31 cellular contexts compared by ENCODE assay signal in the genomic region with DNA sequence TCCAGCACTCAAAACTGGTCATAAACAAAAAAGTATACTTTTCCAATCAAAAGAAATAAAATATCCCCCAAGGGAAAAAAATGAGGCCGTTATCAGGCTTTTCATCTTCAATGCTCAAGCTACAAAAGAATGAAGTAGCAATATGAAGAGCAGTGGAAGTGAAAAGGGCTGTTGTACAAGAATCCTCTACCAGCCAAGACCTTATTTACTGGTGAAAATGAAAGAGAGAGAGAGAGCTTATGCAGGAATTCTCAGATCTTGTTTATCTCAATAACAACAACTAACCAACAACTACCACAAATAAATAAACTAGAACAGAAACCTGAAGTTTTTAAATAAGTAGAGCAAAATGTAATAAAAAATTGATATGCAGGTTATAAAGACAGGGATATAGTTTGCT.
"Had no signal": no experiment of that assay in that cellular context is flagged by ENCODE, and none has a peak within 500 bp of the region (broad histone marks: within the 10 kb centered on the region; RNA-seq: fewer than 3 reads in every experiment).

No MANE protein-coding gene starts in this region.

- H3K36me3 ChIP-seq: brain microvascular endothelial cell, SJCRH30, WERI-Rb-1 had no signal

- DNase-seq: activated CD4-positive, alpha-beta T cell treated with anti-CD3 and anti-CD28 coated beads for 1 hour; activated CD4-positive, alpha-beta T cell treated with anti-CD3 and anti-CD28 coated beads, Interleukin-2, amount 10 ng/mL, durations not matched to agents 24 days and 14 days; activated CD4-positive, alpha-beta T cell treated with anti-CD3 and anti-CD28 coated beads, Interleukin-2, amount 50 U/mL, for 4 hours; activated CD4-positive, CD25-positive, alpha-beta regulatory T cell; activated CD8-positive, alpha-beta T cell treated with anti-CD3 and anti-CD28 coated beads for 36 hours; activated effector memory CD4-positive, alpha-beta T cell treated with anti-CD3 and anti-CD28 coated beads, Interleukin-2, amount 50 U/mL, for 16 hours; activated naive CD4-positive, alpha-beta T cell; activated naive CD4-positive, alpha-beta T cell treated with anti-CD3 and anti-CD28 coated beads, Interleukin-2, amount 50 U/mL, for 16 hours; activated naive CD8-positive, alpha-beta T cell treated with anti-CD3 and anti-CD28 coated beads for 36 hours; activated T-cell treated with anti-CD3 and anti-CD28 coated beads, Interleukin-2, amount 50 U/mL, for 1 hour; activated T-cell treated with anti-CD3 and anti-CD28 coated beads, Interleukin-2, amount 50 U/mL, for 72 hours; amniotic stem cell; aorta; brain microvascular endothelial cell; NCI-H1105; NCI-H1417 treated with DMSO at 0.1 percent for 48 hours; NCI-H187 treated with DMSO at 0.1 percent for 48 hours; NCI-H2081; NCI-H2171; NCI-H510A; NCI-H526; NCI-H748 treated with DMSO at 0.1 percent for 48 hours; OCI-M1; SHP77; SJCRH30; T1000; WERI-Rb-1 had no signal

- H3K4me3 ChIP-seq: SJCRH30, SK-N-MC had no signal

- H3K9me3 Mint-ChIP-seq: activated CD8-positive, alpha-beta T cell treated with anti-CD3 and anti-CD28 coated beads for 36 hours; activated naive CD8-positive, alpha-beta T cell treated with anti-CD3 and anti-CD28 coated beads for 36 hours; activated T-cell treated with anti-CD3 and anti-CD28 coated beads, Interleukin-2, amount 50 U/mL, for 72 hours had no signal

- H3K4me3 Mint-ChIP-seq: activated CD4-positive, alpha-beta T cell treated with anti-CD3 and anti-CD28 coated beads, Interleukin-2, amount 10 ng/mL, durations not matched to agents 24 days and 14 days; activated CD8-positive, alpha-beta T cell treated with anti-CD3 and anti-CD28 coated beads for 36 hours; activated naive CD8-positive, alpha-beta T cell treated with anti-CD3 and anti-CD28 coated beads for 36 hours; activated T-cell treated with anti-CD3 and anti-CD28 coated beads, Interleukin-2, amount 50 U/mL, for 72 hours; activated T-helper 17 cell treated with anti-CD3 and anti-CD28 coated beads, Interleukin-2, amount 50 U/mL, for 72 hours; central memory CD8-positive, alpha-beta T cell had no signal

- H3K27me3 ChIP-seq: brain microvascular endothelial cell, SJCRH30 had no signal

- H3K4me1 Mint-ChIP-seq: activated CD4-positive, alpha-beta T cell treated with anti-CD3 and anti-CD28 coated beads, Interleukin-2, amount 10 ng/mL, durations not matched to agents 24 days and 14 days; activated naive CD8-positive, alpha-beta T cell treated with anti-CD3 and anti-CD28 coated beads for 36 hours; activated T-helper 17 cell treated with anti-CD3 and anti-CD28 coated beads, Interleukin-2, amount 50 U/mL, for 72 hours; central memory CD8-positive, alpha-beta T cell had no signal

- H3K36me3 Mint-ChIP-seq: activated naive CD8-positive, alpha-beta T cell treated with anti-CD3 and anti-CD28 coated beads for 36 hours had no signal

- H3K27ac Mint-ChIP-seq: activated CD4-positive, alpha-beta T cell treated with anti-CD3 and anti-CD28 coated beads, Interleukin-2, amount 10 ng/mL, durations not matched to agents 24 days and 14 days; activated CD8-positive, alpha-beta T cell treated with anti-CD3 and anti-CD28 coated beads for 36 hours; activated naive CD8-positive, alpha-beta T cell treated with anti-CD3 and anti-CD28 coated beads for 36 hours; activated T-cell treated with anti-CD3 and anti-CD28 coated beads, Interleukin-2, amount 50 U/mL, for 72 hours; activated T-helper 17 cell treated with anti-CD3 and anti-CD28 coated beads, Interleukin-2, amount 50 U/mL, for 72 hours had no signal

- H3K27me3 Mint-ChIP-seq: activated CD4-positive, alpha-beta T cell treated with anti-CD3 and anti-CD28 coated beads, Interleukin-2, amount 10 ng/mL, durations not matched to agents 24 days and 14 days; activated CD8-positive, alpha-beta T cell treated with anti-CD3 and anti-CD28 coated beads for 36 hours; activated naive CD8-positive, alpha-beta T cell treated with anti-CD3 and anti-CD28 coated beads for 36 hours; activated T-helper 17 cell treated with anti-CD3 and anti-CD28 coated beads, Interleukin-2, amount 50 U/mL, for 72 hours; central memory CD8-positive, alpha-beta T cell had no signal

- H3K27ac ChIP-seq: brain microvascular endothelial cell, SJCRH30, SK-N-MC, WERI-Rb-1 had no signal

- H3K9me3 ChIP-seq: SJCRH30 had no signal

- H3K4me1 ChIP-seq: SJCRH30 had no signal

- ATAC-seq: activated CD8-positive, alpha-beta T cell treated with anti-CD3 and anti-CD28 coated beads for 36 hours; activated T-cell treated with anti-CD3 and anti-CD28 coated beads, Interleukin-2, amount 50 U/mL, for 72 hours; activated T-helper 17 cell treated with anti-CD3 and anti-CD28 coated beads, Interleukin-2, amount 50 U/mL, for 72 hours; Panc1 had no signal
